Comparison of ENCODE assay signal across 1 cellular context in genomic region chr20:31835977-31836852, GRCh38.
TF ChIP-seq lines count a peak whose summit lies in the region.

No MANE protein-coding gene starts in this region.

TF ChIP-seq in HepG2, 621 proteins besides CTCF, POLR2A, EP300 and RAD21 (continued from another document and continues in another):
- TF ChIP-seq FOXK2 (IDR thresholded peaks at IDR 0.05) (no peak), ZBTB40 (IDR thresholded peaks at IDR 0.05) (no peak), ZBTB40 (CRISPR knock-in tag; IDR thresholded peaks at IDR 0.05) (0 out of 2 replicates have a peak, but pooled peaks have one; percentile 40), SMARCE1 (IDR thresholded peaks at IDR 0.05; ENCODE audit: borderline replicate concordance) (no peak), TAF15 (IDR thresholded peaks at IDR 0.05; ENCODE audit: low read depth, low read length, poor library complexity, severe bottlenecking) (no peak), CEBPG (CRISPR knock-in tag; IDR thresholded peaks at IDR 0.05) (no peak), SRSF1 (optimal IDR thresholded peaks at IDR 0.05; ENCODE audit: low read depth, low read length) (no peak), ISX (CRISPR knock-in tag; conservative IDR thresholded peaks at IDR 0.05) (no peak), RELA (CRISPR knock-in tag; IDR thresholded peaks at IDR 0.05) (no peak), ZNF274 (CRISPR knock-in tag; IDR thresholded peaks at IDR 0.05) (0 out of 2 replicates have a peak, but pooled peaks have one; percentile 0), ZSCAN20 (CRISPR knock-in tag; IDR thresholded peaks at IDR 0.05; ENCODE audit: borderline replicate concordance) (no peak), MAFK (conservative IDR thresholded peaks at IDR 0.05 in 1 of 2, IDR thresholded peaks at IDR 0.05 in 1 of 2; ENCODE audit: low read length in 2 of 2) (no peak), NFE2L2 (IDR thresholded peaks at IDR 0.05; ENCODE audit: low read length) (no peak), ZSCAN30 (CRISPR knock-in tag; IDR thresholded peaks at IDR 0.05) (no peak), GFI1 (CRISPR knock-in tag; IDR thresholded peaks at IDR 0.05; ENCODE audit: borderline replicate concordance) (no peak), HHEX (CRISPR knock-in tag; IDR thresholded peaks at IDR 0.05) (no peak), TFDP1 (CRISPR knock-in tag; IDR thresholded peaks at IDR 0.05; ENCODE audit: borderline replicate concordance) (no peak), KLF16 (CRISPR knock-in tag; IDR thresholded peaks at IDR 0.05) (peak in 1 of 2 experiments; percentile 41; a peak in 1 of 4 replicates), HIVEP1 (CRISPR knock-in tag; IDR thresholded peaks at IDR 0.05) (no peak), ZFP41 (CRISPR knock-in tag; IDR thresholded peaks at IDR 0.05; ENCODE audit: borderline replicate concordance) (no peak), ATRX (CRISPR knock-in tag; IDR thresholded peaks at IDR 0.05; ENCODE audit: borderline replicate concordance) (no peak), ZNF512B (CRISPR knock-in tag; IDR thresholded peaks at IDR 0.05; ENCODE audit: borderline replicate concordance) (no peak), NR2F2 (IDR thresholded peaks at IDR 0.05; ENCODE audit: borderline replicate concordance, low read depth) (no peak), TCF7 (IDR thresholded peaks at IDR 0.05; ENCODE audit: low read depth) (no peak), SNAPC4 (CRISPR knock-in tag; IDR thresholded peaks at IDR 0.05) (0 out of 2 replicates have a peak, but pooled peaks have one; percentile 48), ZNF670 (CRISPR knock-in tag; IDR thresholded peaks at IDR 0.05; ENCODE audit: borderline replicate concordance) (no peak), ZNF232 (CRISPR knock-in tag; IDR thresholded peaks at IDR 0.05; ENCODE audit: borderline replicate concordance) (no peak), ARID5B (CRISPR knock-in tag; IDR thresholded peaks at IDR 0.05) (peak; percentile 60), SKIL (CRISPR knock-in tag; IDR thresholded peaks at IDR 0.05; ENCODE audit: borderline replicate concordance) (no peak)
